35 cellular contexts compared by ENCODE assay signal in the genomic region with DNA sequence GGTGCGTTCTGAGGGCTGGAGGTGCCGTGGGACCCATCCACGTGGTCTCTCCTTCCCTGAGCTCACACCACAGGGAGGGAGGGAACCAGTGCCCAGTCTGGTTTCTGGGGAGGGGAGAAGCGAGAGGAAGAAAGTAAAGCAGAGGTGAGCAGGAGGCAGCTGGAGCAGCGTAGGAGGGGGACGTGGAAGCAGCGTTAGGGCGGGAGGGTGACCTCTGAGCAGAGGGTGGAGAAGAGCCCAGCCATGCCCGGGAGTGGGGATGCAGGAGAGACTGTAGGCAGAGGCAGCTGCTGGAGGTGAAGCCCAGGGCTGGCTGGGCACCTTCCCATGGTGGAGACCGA. TPM values are rescaled to one million over a fixed set of nuclear protein-coding genes. Genes with fewer than 3 reads are reported as not detected.
"Had no signal": no experiment of that assay in that cellular context is flagged by ENCODE, and none has a peak within 500 bp of the region (broad histone marks: within the 10 kb centered on the region; RNA-seq: fewer than 3 reads in every experiment).

No MANE protein-coding gene starts in this region.

- H3K36me3 ChIP-seq: colonic mucosa, left lung, lower lobe of right lung, neutrophil, right lobe of liver had no signal

- H3K27ac Mint-ChIP-seq: activated B cell treated with CpG ODN at 0.5 μM for 24 hours; activated CD8-positive, alpha-beta T cell treated with anti-CD3 and anti-CD28 coated beads for 36 hours; activated naive CD8-positive, alpha-beta T cell; activated T-helper 2 cell treated with anti-CD3 and anti-CD28 coated beads, Interferon-gamma antibody, Interleukin-2, Interleukin-4, amounts not matched to agents 10 μg/mL and 5 μg/mL and 100 μg/mL, durations not matched to agents 14 hours and 24 hours and 36 hours; immature natural killer cell; natural killer cell treated with Interleukin-12 subunit alpha and Interleukin-12 subunit beta and Interleukin-15 and Interleukin-18, amount 100 ng/mL, for 72 hours; stimulated activated effector memory CD8-positive, alpha-beta T cell treated with anti-CD3 and anti-CD28 coated beads, Interleukin-12 subunit alpha, Interleukin-12 subunit beta, amount 100 ng/mL, for 72 hours; stimulated activated naive CD8-positive, alpha-beta T cell treated with anti-CD3 and anti-CD28 coated beads, Interleukin-15, amount 100 ng/mL, for 72 hours; T-helper 2 cell treated with Interferon-gamma antibody and Interleukin-4, amounts not matched to agents 5 μg/mL and 100 μg/mL, for 36 hours; type B pancreatic cell had no signal

- ATAC-seq: activated CD8-positive, alpha-beta T cell treated with anti-CD3 and anti-CD28 coated beads for 36 hours; left lung; lower lobe of right lung; mucosa of descending colon; right lobe of liver; stimulated activated effector memory CD8-positive, alpha-beta T cell treated with anti-CD3 and anti-CD28 coated beads, Interleukin-12 subunit alpha, Interleukin-12 subunit beta, amount 100 ng/mL, for 72 hours; stimulated activated naive CD8-positive, alpha-beta T cell treated with anti-CD3 and anti-CD28 coated beads, Interleukin-15, amount 100 ng/mL, for 72 hours had no signal

- H3K4me3 Mint-ChIP-seq: activated B cell treated with CpG ODN at 0.5 μM for 24 hours; activated CD8-positive, alpha-beta T cell treated with anti-CD3 and anti-CD28 coated beads for 36 hours; activated naive CD8-positive, alpha-beta T cell; immature natural killer cell; natural killer cell treated with Interleukin-12 subunit alpha and Interleukin-12 subunit beta and Interleukin-15 and Interleukin-18, amount 100 ng/mL, for 72 hours; stimulated activated effector memory CD8-positive, alpha-beta T cell treated with anti-CD3 and anti-CD28 coated beads, Interleukin-12 subunit alpha, Interleukin-12 subunit beta, amount 100 ng/mL, for 72 hours; stimulated activated naive CD8-positive, alpha-beta T cell treated with anti-CD3 and anti-CD28 coated beads, Interleukin-15, amount 100 ng/mL, for 72 hours; T-helper 2 cell treated with Interferon-gamma antibody and Interleukin-4, amounts not matched to agents 5 μg/mL and 100 μg/mL, for 36 hours; type B pancreatic cell had no signal

- H3K27me3 ChIP-seq: colonic mucosa, right lobe of liver had no signal

- H3K9me3 Mint-ChIP-seq: activated B cell treated with CpG ODN at 0.5 μM for 24 hours; activated CD8-positive, alpha-beta T cell treated with anti-CD3 and anti-CD28 coated beads for 36 hours; activated T-helper 2 cell treated with anti-CD3 and anti-CD28 coated beads, Interferon-gamma antibody, Interleukin-2, Interleukin-4, amounts not matched to agents 10 μg/mL and 5 μg/mL and 100 μg/mL, durations not matched to agents 14 hours and 24 hours and 36 hours; immature natural killer cell; natural killer cell treated with Interleukin-12 subunit alpha and Interleukin-12 subunit beta and Interleukin-15 and Interleukin-18, amount 100 ng/mL, for 72 hours; stimulated activated effector memory CD8-positive, alpha-beta T cell treated with anti-CD3 and anti-CD28 coated beads, Interleukin-12 subunit alpha, Interleukin-12 subunit beta, amount 100 ng/mL, for 72 hours; stimulated activated naive CD8-positive, alpha-beta T cell treated with anti-CD3 and anti-CD28 coated beads, Interleukin-15, amount 100 ng/mL, for 72 hours; T-helper 2 cell treated with Interferon-gamma antibody and Interleukin-4, amounts not matched to agents 5 μg/mL and 100 μg/mL, for 36 hours; type B pancreatic cell had no signal

- H3K4me3 ChIP-seq: colonic mucosa, left lung, lower lobe of right lung, mucosa of descending colon, right lobe of liver, skin epidermis had no signal

- H3K36me3 Mint-ChIP-seq: activated naive CD8-positive, alpha-beta T cell; immature natural killer cell; natural killer cell treated with Interleukin-12 subunit alpha and Interleukin-12 subunit beta and Interleukin-15 and Interleukin-18, amount 100 ng/mL, for 72 hours; stimulated activated effector memory CD8-positive, alpha-beta T cell treated with anti-CD3 and anti-CD28 coated beads, Interleukin-12 subunit alpha, Interleukin-12 subunit beta, amount 100 ng/mL, for 72 hours; type B pancreatic cell had no signal

- H3K4me1 ChIP-seq: colonic mucosa, left lung, lower lobe of right lung had no signal

- H3K9me3 ChIP-seq: colonic mucosa, left lung, lower lobe of right lung, mucosa of descending colon, neutrophil, right lobe of liver had no signal

- DNase-seq: activated B cell treated with CpG ODN at 0.5 μM for 24 hours; activated CD4-positive, alpha-beta T cell treated with anti-CD3 and anti-CD28 coated beads, Interleukin-2, amount 50 U/mL, for 1 hour; activated CD8-positive, alpha-beta T cell treated with anti-CD3 and anti-CD28 coated beads for 36 hours; activated naive CD4-positive, alpha-beta T cell; activated T-cell treated with anti-CD3 and anti-CD28 coated beads, Interleukin-2, amount 50 U/mL, for 48 hours; anterior cingulate cortex; colonic mucosa; effector memory CD4-positive, alpha-beta T cell; erythroblast; foreskin fibroblast; hypothalamus; immature natural killer cell; mesenchymal stem cell; mucosa of descending colon; stimulated activated CD4-positive, alpha-beta T cell treated with anti-CD3 and anti-CD28 coated beads, Interleukin-12 subunit alpha, Interleukin-12 subunit beta, amount 100 ng/mL, for 4 hours; stimulated activated CD4-positive, alpha-beta T cell treated with anti-CD3 and anti-CD28 coated beads, Interleukin-4, amount 100 ng/mL, for 24 hours; stimulated activated naive CD8-positive, alpha-beta T cell treated with anti-CD3 and anti-CD28 coated beads, Interleukin-15, amount 100 ng/mL, for 72 hours; substantia nigra; T-helper 1 cell had no signal

- H3K27ac ChIP-seq: colonic mucosa, left lung, lower lobe of right lung, neutrophil, right lobe of liver, skin epidermis had no signal

- H3K4me1 Mint-ChIP-seq: activated B cell treated with CpG ODN at 0.5 μM for 24 hours; immature natural killer cell; stimulated activated effector memory CD8-positive, alpha-beta T cell treated with anti-CD3 and anti-CD28 coated beads, Interleukin-12 subunit alpha, Interleukin-12 subunit beta, amount 100 ng/mL, for 72 hours; stimulated activated naive CD8-positive, alpha-beta T cell treated with anti-CD3 and anti-CD28 coated beads, Interleukin-15, amount 100 ng/mL, for 72 hours had no signal

RNA-seq across cellular contexts. Expression of gene FGF3, which starts 45.3 kb away (rescaled TPM):
- total RNA-seq: activated B cell treated with CpG ODN at 0.5 μM for 24 hours; activated CD8-positive, alpha-beta T cell treated with anti-CD3 and anti-CD28 coated beads for 36 hours; activated T-helper 2 cell treated with anti-CD3 and anti-CD28 coated beads, Interferon-gamma antibody, Interleukin-2, Interleukin-4, amounts not matched to agents 10 μg/mL and 5 μg/mL and 100 μg/mL, durations not matched to agents 14 hours and 24 hours and 36 hours; bronchial epithelial cell; colonic mucosa; dermis microvascular lymphatic vessel endothelial cell; kidney epithelial cell; left lung; lower lobe of right lung; mucosa of descending colon; myocyte; natural killer cell treated with Interleukin-12 subunit alpha and Interleukin-12 subunit beta and Interleukin-15 and Interleukin-18, amount 100 ng/mL, for 72 hours; posterior vena cava; right lobe of liver had no signal
